In genomic region chr10:24849537-24850299, GRCh38 we compare ENCODE assay signal across 13 cellular contexts.
DNase-seq lines count a peak whose midpoint lies in the region; ATAC-seq and TF ChIP-seq lines count a peak whose summit lies in the region.
"Had no signal": no experiment of that assay in that cellular context is flagged by ENCODE, and none has a peak within 500 bp of the region (broad histone marks: within the 10 kb centered on the region; RNA-seq: fewer than 3 reads in every experiment).

No MANE protein-coding gene starts in this region.

- H3K27ac Mint-ChIP-seq in progenitor cell of endocrine pancreas = peak overlapping the region; percentile 89
- H3K27ac Mint-ChIP-seq in activated CD8-positive, alpha-beta T cell treated with anti-CD3 and anti-CD28 coated beads for 36 hours = no peak overlapping the region
- H3K27ac Mint-ChIP-seq: mesothelial cell of epicardium had no signal

- H3K27me3 ChIP-seq in HUES48 (ENCODE audit: control insufficient read depth, insufficient read depth, low read length) = no peaks in the 10 kb centered on the region

- H3K27me3 Mint-ChIP-seq in progenitor cell of endocrine pancreas = no peaks in the 10 kb centered on the region
- H3K27me3 Mint-ChIP-seq in activated CD8-positive, alpha-beta T cell treated with anti-CD3 and anti-CD28 coated beads for 36 hours = no peaks in the 10 kb centered on the region

- ATAC-seq in esophagus mucosa = peak; percentile 65
- ATAC-seq in activated CD8-positive, alpha-beta T cell treated with anti-CD3 and anti-CD28 coated beads for 36 hours = no peak
- no peak for ATAC-seq in GM21737 (IDR thresholded peaks at IDR 0.05; ENCODE audit: unreplicated experiment)
- ATAC-seq in activated CD4-positive, CD25-positive, alpha-beta regulatory T cell treated with anti-CD3 and anti-CD28 coated beads, Interleukin-2, amount 50 U/mL, for 24 hours = no peak

- DNase-seq in SK-MEL-5 (ENCODE audit: low read depth, low spot score) (peak; percentile 94), progenitor cell of endocrine pancreas (ENCODE audit: low spot score, unreplicated experiment) (no peak), DMS79 (lab: John Stamatoyannopoulos, UW) (no peak)
- DNase-seq in activated CD8-positive, alpha-beta T cell treated with anti-CD3 and anti-CD28 coated beads for 36 hours = no peak
- DNase-seq: activated CD4-positive, CD25-positive, alpha-beta regulatory T cell; activated effector memory CD4-positive, alpha-beta T cell treated with Interleukin-2 at 50 U/mL for 16 hours; H9; NCI-H2107 had no signal

- peak overlapping the region; percentile 70 for H3K27ac ChIP-seq in HUES48 (ENCODE audit: low read depth, low read length)

- H3K36me3 Mint-ChIP-seq in progenitor cell of endocrine pancreas (ENCODE audit: insufficient read depth) = peaks cover 20% of the 10 kb centered on the region
- no peaks in the 10 kb centered on the region for H3K36me3 Mint-ChIP-seq in activated CD8-positive, alpha-beta T cell treated with anti-CD3 and anti-CD28 coated beads for 36 hours (ENCODE audit: low read depth)

- TF ChIP-seq CTCF in progenitor cell of endocrine pancreas (IDR thresholded peaks at IDR 0.05; ENCODE audit: unreplicated experiment) = no peak
- no peak for TF ChIP-seq CTCF in activated CD8-positive, alpha-beta T cell treated with anti-CD3 and anti-CD28 coated beads for 36 hours (IDR thresholded peaks at IDR 0.05)

- CTCF ChIA-PET in activated CD8-positive, alpha-beta T cell treated with anti-CD3 and anti-CD28 coated beads for 36 hours (lab: Charles Lee) = interaction anchor here (0.9 to 1.5 kb wide), 3 partner anchors 9 to 207 kb away, joined by 3 to 5 read pairs (median 3); no protein-coding TSS in a partner anchor

- no peak overlapping the region for H3K4me3 ChIP-seq in HUES48 (ENCODE audit: low read depth, low read length)

- in situ Hi-C loops in SK-MEL-5 (cut with HindIII; ENCODE audit: low pct_unique_long_range_greater_than_20kb, low sequenced_read_pairs) = no loop called here

- peaks cover 13% of the 10 kb centered on the region for H3K4me1 Mint-ChIP-seq in progenitor cell of endocrine pancreas (ENCODE audit: low read depth)
- peaks cover 2% of the 10 kb centered on the region for H3K4me1 Mint-ChIP-seq in activated CD8-positive, alpha-beta T cell treated with anti-CD3 and anti-CD28 coated beads for 36 hours (ENCODE audit: low read depth)

- no peaks in the 10 kb centered on the region for H3K36me3 ChIP-seq in HUES48 (ENCODE audit: control insufficient read depth, insufficient read depth, low read length)

- no peaks in the 10 kb centered on the region for H3K9me3 ChIP-seq in HUES48 (ENCODE audit: control insufficient read depth, insufficient read depth, low read length)

- H3K9me3 Mint-ChIP-seq in progenitor cell of endocrine pancreas (ENCODE audit: low read depth) = no peaks in the 10 kb centered on the region
- no peaks in the 10 kb centered on the region for H3K9me3 Mint-ChIP-seq in activated CD8-positive, alpha-beta T cell treated with anti-CD3 and anti-CD28 coated beads for 36 hours
- H3K9me3 Mint-ChIP-seq: H9 had no signal

- intact Hi-C loops in activated CD8-positive, alpha-beta T cell treated with anti-CD3 and anti-CD28 coated beads for 36 hours (cut with micrococcal nuclease) = no loop called here

- no peak overlapping the region for H3K9ac ChIP-seq in HUES48 (ENCODE audit: low read depth, low read length)

- H3K4me1 ChIP-seq in HUES48 (ENCODE audit: control insufficient read depth, insufficient read depth, low read length) = peaks cover 40% of the 10 kb centered on the region

- POLR2A ChIA-PET in activated CD8-positive, alpha-beta T cell treated with anti-CD3 and anti-CD28 coated beads for 36 hours (lab: Charles Lee) = no interaction called here

- H3K4me3 Mint-ChIP-seq in progenitor cell of endocrine pancreas (ENCODE audit: low read depth) = peak overlapping the region; percentile 8
- H3K4me3 Mint-ChIP-seq in activated CD8-positive, alpha-beta T cell treated with anti-CD3 and anti-CD28 coated beads for 36 hours = no peak overlapping the region
- H3K4me3 Mint-ChIP-seq: H9, mesothelial cell of epicardium had no signal
